In the genomic region with DNA sequence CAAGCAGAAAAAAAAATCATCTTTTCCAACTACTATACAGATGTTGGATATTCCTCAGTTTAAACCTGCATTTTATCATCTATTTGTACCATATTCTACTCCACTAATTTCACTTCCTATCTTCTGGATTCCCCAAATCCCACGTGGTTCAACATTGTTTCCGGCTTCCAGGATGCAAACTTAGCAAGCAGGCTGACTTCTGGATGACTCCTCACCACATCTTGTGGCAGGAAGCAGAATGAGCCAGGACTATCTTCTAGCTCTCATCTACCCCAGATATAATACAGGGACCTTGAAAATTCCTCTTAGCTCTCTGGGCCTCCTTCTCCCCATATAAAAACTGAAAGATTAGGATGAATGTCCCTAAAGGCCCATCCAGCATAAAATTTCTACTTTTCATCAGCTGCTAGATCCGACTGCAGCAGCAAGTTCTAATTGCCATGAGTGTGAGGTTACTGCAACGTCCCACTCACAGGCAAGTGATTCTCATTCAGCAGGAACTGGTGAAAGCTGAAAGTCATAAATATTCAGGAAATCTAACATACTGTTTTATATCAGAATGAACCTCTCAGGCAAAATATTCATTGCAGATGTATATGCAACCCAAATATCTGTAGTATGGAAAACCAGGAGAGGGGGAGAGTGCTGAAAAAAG, we compare ENCODE assay signal across 1 cellular context.
TF ChIP-seq lines count a peak whose summit lies in the region.

No MANE protein-coding gene starts in this region.

TF ChIP-seq in SK-N-SH, 30 proteins besides CTCF, POLR2A, EP300 and RAD21 (continued from another document):
- TF ChIP-seq, protein P1, sequence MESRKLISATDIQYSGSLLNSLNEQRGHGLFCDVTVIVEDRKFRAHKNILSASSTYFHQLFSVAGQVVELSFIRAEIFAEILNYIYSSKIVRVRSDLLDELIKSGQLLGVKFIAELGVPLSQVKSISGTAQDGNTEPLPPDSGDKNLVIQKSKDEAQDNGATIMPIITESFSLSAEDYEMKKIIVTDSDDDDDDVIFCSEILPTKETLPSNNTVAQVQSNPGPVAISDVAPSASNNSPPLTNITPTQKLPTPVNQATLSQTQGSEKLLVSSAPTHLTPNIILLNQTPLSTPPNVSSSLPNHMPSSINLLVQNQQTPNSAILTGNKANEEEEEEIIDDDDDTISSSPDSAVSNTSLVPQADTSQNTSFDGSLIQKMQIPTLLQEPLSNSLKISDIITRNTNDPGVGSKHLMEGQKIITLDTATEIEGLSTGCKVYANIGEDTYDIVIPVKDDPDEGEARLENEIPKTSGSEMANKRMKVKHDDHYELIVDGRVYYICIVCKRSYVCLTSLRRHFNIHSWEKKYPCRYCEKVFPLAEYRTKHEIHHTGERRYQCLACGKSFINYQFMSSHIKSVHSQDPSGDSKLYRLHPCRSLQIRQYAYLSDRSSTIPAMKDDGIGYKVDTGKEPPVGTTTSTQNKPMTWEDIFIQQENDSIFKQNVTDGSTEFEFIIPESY (IDR thresholded peaks at IDR 0.05; ENCODE audit: borderline replicate concordance, low read depth): no peak
- TF ChIP-seq GATA2 (CRISPR knock-in tag; IDR thresholded peaks at IDR 0.05): no peak
- no peak for TF ChIP-seq POLR2AphosphoS5 (IDR thresholded peaks at IDR 0.05; ENCODE audit: low read depth, low read length)
- TF ChIP-seq, protein P2, sequence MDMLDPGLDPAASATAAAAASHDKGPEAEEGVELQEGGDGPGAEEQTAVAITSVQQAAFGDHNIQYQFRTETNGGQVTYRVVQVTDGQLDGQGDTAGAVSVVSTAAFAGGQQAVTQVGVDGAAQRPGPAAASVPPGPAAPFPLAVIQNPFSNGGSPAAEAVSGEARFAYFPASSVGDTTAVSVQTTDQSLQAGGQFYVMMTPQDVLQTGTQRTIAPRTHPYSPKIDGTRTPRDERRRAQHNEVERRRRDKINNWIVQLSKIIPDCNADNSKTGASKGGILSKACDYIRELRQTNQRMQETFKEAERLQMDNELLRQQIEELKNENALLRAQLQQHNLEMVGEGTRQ (IDR thresholded peaks at IDR 0.05; ENCODE audit: borderline replicate concordance, low read depth, low read length): no peak
- no peak for TF ChIP-seq MEF2A (IDR thresholded peaks at IDR 0.05; ENCODE audit: borderline replicate concordance, low read depth)
- TF ChIP-seq MXI1 (IDR thresholded peaks at IDR 0.05; ENCODE audit: low read depth, low read length): no peak
- no peak for TF ChIP-seq FOSL2 (IDR thresholded peaks at IDR 0.05; ENCODE audit: borderline replicate concordance, low read depth)
- TF ChIP-seq TEAD4 (IDR thresholded peaks at IDR 0.05; ENCODE audit: borderline replicate concordance, insufficient read depth): no peak
